Comparison of ENCODE assay signal across 22 cellular contexts in the genomic region with DNA sequence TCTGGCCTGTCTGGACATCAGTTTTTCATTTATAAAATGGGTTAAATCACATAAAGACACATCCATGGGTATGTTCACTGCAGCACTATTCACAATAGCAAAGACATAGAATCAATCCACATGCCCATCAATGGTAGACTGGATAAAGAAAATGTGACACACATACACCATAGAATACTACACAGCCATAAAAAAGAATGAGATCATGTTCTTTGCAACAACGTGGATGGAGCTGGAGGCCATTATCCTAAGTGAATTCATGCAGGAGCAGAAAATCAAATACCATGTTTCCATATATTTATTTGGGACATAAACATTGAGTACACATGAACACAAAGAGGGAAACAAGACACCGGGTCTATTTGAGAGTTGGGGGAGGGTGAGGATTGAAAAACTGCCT. TPM values are rescaled to one million over a fixed set of nuclear protein-coding genes. Genes with fewer than 3 reads are reported as not detected.
A peak's percentile ranks its signal among the peaks of the same experiment; 100 is the strongest.
DNase-seq lines count a peak whose midpoint lies in the region; ATAC-seq, FAIRE-seq and TF ChIP-seq lines count a peak whose summit lies in the region.
"Had no signal": no experiment of that assay in that cellular context is flagged by ENCODE, and none has a peak within 500 bp of the region (broad histone marks: within the 10 kb centered on the region; RNA-seq: fewer than 3 reads in every experiment).

No MANE protein-coding gene starts in this region.

- no peak overlapping the region for H2AFZ ChIP-seq in KMS-11 (ENCODE audit: low read depth)
- no peak overlapping the region for H2AFZ ChIP-seq in MM.1S (ENCODE audit: low read length)
- no peak overlapping the region for H2AFZ ChIP-seq in K562 (ENCODE audit: low read depth, low read length)

- H3K27ac Mint-ChIP-seq in natural killer cell, result peak overlapping the region; percentile 54 to 76
- no peak overlapping the region for H3K27ac Mint-ChIP-seq in natural killer cell treated with Interleukin-12 subunit alpha and Interleukin-12 subunit beta and Interleukin-15 and Interleukin-18, amount 100 ng/mL, for 72 hours
- H3K27ac Mint-ChIP-seq in activated T-helper 2 cell treated with anti-CD3 and anti-CD28 coated beads, Interferon-gamma antibody, Interleukin-2, Interleukin-4, amounts not matched to agents 10 μg/mL and 5 μg/mL and 100 μg/mL, durations not matched to agents 14 hours and 24 hours and 36 hours, result no peak overlapping the region

- no peak for FAIRE-seq in K562 (lab: Jason Lieb, UNC)
- FAIRE-seq: A549, G401.6, GM12892, H54 had no signal

- H3K27ac ChIP-seq in KMS-11, result peak overlapping the region; percentile 98
- H3K27ac ChIP-seq in MM.1S (ENCODE audit: low read length), result peak overlapping the region; percentile 68; the same call in 1 of the 2 replicates
- no peak overlapping the region for H3K27ac ChIP-seq in K562 (ENCODE audit: extremely low read depth, low read depth, low read length)
- H3K27ac ChIP-seq: A549 had no signal

- no peak overlapping the region for H3K4me3 Mint-ChIP-seq in natural killer cell
- no peak overlapping the region for H3K4me3 Mint-ChIP-seq in natural killer cell treated with Interleukin-12 subunit alpha and Interleukin-12 subunit beta and Interleukin-15 and Interleukin-18, amount 100 ng/mL, for 72 hours
- H3K4me3 Mint-ChIP-seq in activated T-helper 2 cell treated with anti-CD3 and anti-CD28 coated beads, Interferon-gamma antibody, Interleukin-2, Interleukin-4, amounts not matched to agents 10 μg/mL and 5 μg/mL and 100 μg/mL, durations not matched to agents 14 hours and 24 hours and 36 hours (ENCODE audit: low read depth), result no peak overlapping the region
- H3K4me3 Mint-ChIP-seq: CD4-positive, alpha-beta memory T cell had no signal

- 72% methylated on average over 2 of the region's 2 CpGs for WGBS in K562 (ENCODE audit: insufficient coverage, low coverage, missing lambda C conversion rate)

- TF ChIP-seq POLR2A in K562 (conservative IDR thresholded peaks at IDR 0.05), result no peak

- peaks cover 31 to 33% of the 10 kb centered on the region in 2 donors for H3K4me1 Mint-ChIP-seq in natural killer cell
- H3K4me1 Mint-ChIP-seq in natural killer cell treated with Interleukin-12 subunit alpha and Interleukin-12 subunit beta and Interleukin-15 and Interleukin-18, amount 100 ng/mL, for 72 hours (ENCODE audit: low read depth in 2 of 2), result peaks cover 24% of the 10 kb centered on the region in 2 donors
- peaks cover 33% of the 10 kb centered on the region for H3K4me1 Mint-ChIP-seq in activated T-helper 2 cell treated with anti-CD3 and anti-CD28 coated beads, Interferon-gamma antibody, Interleukin-2, Interleukin-4, amounts not matched to agents 10 μg/mL and 5 μg/mL and 100 μg/mL, durations not matched to agents 14 hours and 24 hours and 36 hours (ENCODE audit: low read depth)

- in situ Hi-C loops in K562 (cut with MboI), result no loop called here

- H3K9ac ChIP-seq in KMS-11, result no peak overlapping the region
- H3K9ac ChIP-seq in MM.1S (ENCODE audit: low read length), result no peak overlapping the region
- no peak overlapping the region for H3K9ac ChIP-seq in K562 (ENCODE audit: insufficient read depth in 1 of 2, low read depth in 2 of 2, low read length in 2 of 2)

- no peaks in the 10 kb centered on the region for H3K9me2 ChIP-seq in MM.1S (replicated peaks; ENCODE audit: insufficient read depth, low read length)

- no peaks in the 10 kb centered on the region for H3K9me3 Mint-ChIP-seq in natural killer cell
- no peaks in the 10 kb centered on the region for H3K9me3 Mint-ChIP-seq in natural killer cell treated with Interleukin-12 subunit alpha and Interleukin-12 subunit beta and Interleukin-15 and Interleukin-18, amount 100 ng/mL, for 72 hours
- H3K9me3 Mint-ChIP-seq in activated T-helper 2 cell treated with anti-CD3 and anti-CD28 coated beads, Interferon-gamma antibody, Interleukin-2, Interleukin-4, amounts not matched to agents 10 μg/mL and 5 μg/mL and 100 μg/mL, durations not matched to agents 14 hours and 24 hours and 36 hours, result peaks cover 3% of the 10 kb centered on the region
- H3K9me3 Mint-ChIP-seq: CD4-positive, alpha-beta memory T cell had no signal

- H3K79me2 ChIP-seq in KMS-11 (ENCODE audit: insufficient read depth, low read depth) (peaks cover 29% of the 10 kb centered on the region; the same call in 1 of the 2 replicates), MM.1S (ENCODE audit: low read length) (peaks cover 35% of the 10 kb centered on the region), K562 (ENCODE audit: control insufficient read depth, insufficient read depth, low read length) (no peaks in the 10 kb centered on the region)

- H3K9me3 ChIP-seq in MM.1S (replicated peaks; ENCODE audit: insufficient read depth, low read length) (no peaks in the 10 kb centered on the region), K562 (replicated peaks; ENCODE audit: control insufficient read depth, insufficient read depth, low read depth, low read length) (no peaks in the 10 kb centered on the region), mucosa of descending colon (no peaks in the 10 kb centered on the region)
- H3K9me3 ChIP-seq: A549, HAP-1 had no signal

- no peaks in the 10 kb centered on the region for H3K9me1 ChIP-seq in K562 (ENCODE audit: control insufficient read depth, insufficient read depth, low read length)

- DNase-seq in natural killer cell, result no peak
- DNase-seq in natural killer cell treated with Interleukin-12 subunit alpha and Interleukin-12 subunit beta and Interleukin-15 and Interleukin-18, amount 100 ng/mL, for 72 hours (ENCODE audit: low spot score), result no peak
- DNase-seq in MM.1S, result no peak
- DNase-seq in K562 (ENCODE audit: extremely low read depth in 1 of 4, low spot score in 3 of 4), result no peak
- no peak for DNase-seq in mucosa of descending colon
- DNase-seq in activated T-helper 2 cell treated with anti-CD3 and anti-CD28 coated beads, Interferon-gamma antibody, Interleukin-2, Interleukin-4, amounts not matched to agents 10 μg/mL and 5 μg/mL and 100 μg/mL, durations not matched to agents 14 hours and 24 hours and 36 hours (ENCODE audit: low spot score), result no peak
- DNase-seq in DMS53 treated with DMSO at 0.1 percent for 48 hours (lab: John Stamatoyannopoulos, UW; ENCODE audit: unreplicated experiment), result no peak
- DNase-seq: 8988T; ACHN; C1 segment of cervical spinal cord; Calu3; CD4-positive, alpha-beta memory T cell; COR-L47; DMS53; DND-41; GOT3 had no signal

- H3K4me3 ChIP-seq in KMS-11 (IDR thresholded peaks at IDR 0.05; ENCODE audit: insufficient read depth, low read depth, low read length), result no peak overlapping the region
- H3K4me3 ChIP-seq in MM.1S (ENCODE audit: low read length), result no peak overlapping the region
- H3K4me3 ChIP-seq in K562, result no peak overlapping the region
- H3K4me3 ChIP-seq in mucosa of descending colon, result no peak overlapping the region
- H3K4me3 ChIP-seq: A549, HAP-1 had no signal

- TF ChIP-seq CTCF in natural killer cell (IDR thresholded peaks at IDR 0.05) (no peak), KMS-11 (conservative IDR thresholded peaks at IDR 0.05; ENCODE audit: low read depth, low read length) (no peak), MM.1S (IDR thresholded peaks at IDR 0.05; ENCODE audit: low read length) (no peak), K562 (IDR thresholded peaks at IDR 0.05 in 2 of 3, conservative IDR thresholded peaks at IDR 0.05 in 1 of 3; ENCODE audit: insufficient read depth in 2 of 3, low read depth in 1 of 3, low read length in 3 of 3) (no peak), mucosa of descending colon (IDR thresholded peaks at IDR 0.05) (no peak)

- peak overlapping the region; percentile 76 for H3K4me2 ChIP-seq in KMS-11
- H3K4me2 ChIP-seq in MM.1S (ENCODE audit: low read depth, low read length), result peak overlapping the region; percentile 46; the same call in 1 of the 2 replicates
- H3K4me2 ChIP-seq in K562 (ENCODE audit: insufficient read depth, low read length), result no peak overlapping the region
- H3K4me2 ChIP-seq: A549 had no signal

- no peak for TF ChIP-seq EP300 in K562 (IDR thresholded peaks at IDR 0.05; ENCODE audit: low read length)

- intact Hi-C loops in natural killer cell (cut with micrococcal nuclease) (loop anchor here (10.0 kb wide), 1 partner anchor 173 kb away; no protein-coding TSS in a partner anchor), K562 (cut with micrococcal nuclease) (loop anchor here (2.0 to 5.0 kb wide), 2 partner anchors 100 to 173 kb away; no protein-coding TSS in a partner anchor), mucosa of descending colon (cut with DNase I, micrococcal nuclease) (no loop called here)
- intact Hi-C loops in activated T-helper 2 cell treated with anti-CD3 and anti-CD28 coated beads, Interferon-gamma antibody, Interleukin-2, Interleukin-4, amounts not matched to agents 10 μg/mL and 5 μg/mL and 100 μg/mL, durations not matched to agents 14 hours and 24 hours and 36 hours (cut with micrococcal nuclease), result loop anchor here (2.0 kb wide), 1 partner anchor 29 kb away; a partner anchor contains a TSS

- no peaks in the 10 kb centered on the region for H3K36me3 Mint-ChIP-seq in natural killer cell
- H3K36me3 Mint-ChIP-seq in natural killer cell treated with Interleukin-12 subunit alpha and Interleukin-12 subunit beta and Interleukin-15 and Interleukin-18, amount 100 ng/mL, for 72 hours, result peaks cover 9% of the 10 kb centered on the region
- peaks cover 54% of the 10 kb centered on the region for H3K36me3 Mint-ChIP-seq in activated T-helper 2 cell treated with anti-CD3 and anti-CD28 coated beads, Interferon-gamma antibody, Interleukin-2, Interleukin-4, amounts not matched to agents 10 μg/mL and 5 μg/mL and 100 μg/mL, durations not matched to agents 14 hours and 24 hours and 36 hours (ENCODE audit: low read depth)

- H3F3A ChIP-seq in MM.1S (ENCODE audit: insufficient read depth, low read length), result peaks cover 29% of the 10 kb centered on the region

- H3K27me3 ChIP-seq in KMS-11 (ENCODE audit: insufficient read depth, low read depth) (no peaks in the 10 kb centered on the region), MM.1S (replicated peaks; ENCODE audit: insufficient read depth, low read length) (no peaks in the 10 kb centered on the region), K562 (ENCODE audit: control insufficient read depth in 2 of 2, insufficient read depth in 2 of 2, low read length in 2 of 2) (no peaks in the 10 kb centered on the region)

- CTCF ChIA-PET in K562 (lab: Yijun Ruan, JAX; ENCODE audit: low intra/inter-chr PET ratio), result no interaction called here

- H3K4me1 ChIP-seq in KMS-11 (ENCODE audit: low read depth, poor library complexity, severe bottlenecking) (peaks cover 92% of the 10 kb centered on the region), MM.1S (ENCODE audit: low read length) (peaks cover 43% of the 10 kb centered on the region), K562 (replicated peaks in 1 of 2; ENCODE audit: control insufficient read depth in 2 of 2, insufficient read depth in 2 of 2, low read length in 2 of 2) (no peaks in the 10 kb centered on the region; a peak in 1 of 5 replicates), mucosa of descending colon (ENCODE audit: low read depth) (no peaks in the 10 kb centered on the region)
- H3K4me1 ChIP-seq: HAP-1 had no signal

- ATAC-seq in natural killer cell (no peak), K562 (no peak), mucosa of descending colon (no peak)
- ATAC-seq in natural killer cell treated with Interleukin-12 subunit alpha and Interleukin-12 subunit beta and Interleukin-15 and Interleukin-18, amount 100 ng/mL, for 72 hours, result no peak
- ATAC-seq: A549 had no signal

- no peaks in the 10 kb centered on the region for H4K20me1 ChIP-seq in KMS-11 (ENCODE audit: insufficient read depth)
- H4K20me1 ChIP-seq in MM.1S (ENCODE audit: insufficient read depth, low read length), result no peaks in the 10 kb centered on the region
- no peaks in the 10 kb centered on the region; the same call in 1 of the 2 replicates for H4K20me1 ChIP-seq in K562 (replicated peaks; ENCODE audit: control insufficient read depth, insufficient read depth, low read length)

- BruUV-seq in K562 (replicated peaks; lab: Mats Ljungman, UMichigan), result no TSS peak

- POLR2A ChIA-PET in K562 (lab: Yijun Ruan, JAX), result no interaction called here

- H3K36me3 ChIP-seq in KMS-11 (ENCODE audit: insufficient read depth) (no peaks in the 10 kb centered on the region), MM.1S (replicated peaks; ENCODE audit: insufficient read depth, low read length) (no peaks in the 10 kb centered on the region), K562 (ENCODE audit: control insufficient read depth, insufficient read depth, low read length) (peaks cover 33% of the 10 kb centered on the region; the same call in 1 of the 3 replicates), mucosa of descending colon (ENCODE audit: low read depth) (no peaks in the 10 kb centered on the region)

- TF ChIP-seq RAD21 in K562 (CRISPR knock-in tag; conservative IDR thresholded peaks at IDR 0.05 in 1 of 2, IDR thresholded peaks at IDR 0.05 in 1 of 2), result no peak

- H3K27me3 Mint-ChIP-seq in natural killer cell (ENCODE audit: low read depth in 2 of 2), result no peaks in the 10 kb centered on the region
- H3K27me3 Mint-ChIP-seq in natural killer cell treated with Interleukin-12 subunit alpha and Interleukin-12 subunit beta and Interleukin-15 and Interleukin-18, amount 100 ng/mL, for 72 hours, result no peaks in the 10 kb centered on the region
- no peaks in the 10 kb centered on the region for H3K27me3 Mint-ChIP-seq in activated T-helper 2 cell treated with anti-CD3 and anti-CD28 coated beads, Interferon-gamma antibody, Interleukin-2, Interleukin-4, amounts not matched to agents 10 μg/mL and 5 μg/mL and 100 μg/mL, durations not matched to agents 14 hours and 24 hours and 36 hours (ENCODE audit: low read depth)
- H3K27me3 Mint-ChIP-seq: CD4-positive, alpha-beta memory T cell had no signal

RNA-seq across cellular contexts. Expression of a gene that starts 28.1 kb away (rescaled TPM):
- 10 to 100 TPM; 46.1 to 62.2 (median 55.6) TPM for total RNA-seq in natural killer cell
- total RNA-seq in natural killer cell treated with Interleukin-12 subunit alpha and Interleukin-12 subunit beta and Interleukin-15 and Interleukin-18, amount 100 ng/mL, for 72 hours, result 10 to 100 TPM; 51.6 to 58.3 TPM
- 58.9 and 105 TPM in 2 replicates for total RNA-seq in K562 (2011; cell fraction: chromatin; rRNA removed; ENCODE audit: low replicate concordance)
- total RNA-seq in K562 (2011; cell fraction: nucleolus; rRNA removed), result 34.9 and 36.2 TPM in 2 replicates
- 58.9 and 112 TPM in 2 replicates for total RNA-seq in K562 (2011; cell fraction: nucleoplasm; rRNA removed)
- 57.8 and 59.0 TPM in 2 replicates for total RNA-seq in K562 (2014; rRNA removed)
- total RNA-seq in K562 (2014; rRNA removed; fragmentation: Illumina TruSeq; extraction: Trizol), result 110 and 130 TPM in 2 replicates
- 104 and 107 TPM in 2 replicates for total RNA-seq in K562 (2015; rRNA removed; fragmentation: Illumina TruSeq; extraction: Trizol)
- 54.8 and 65.0 TPM in 2 replicates for total RNA-seq in K562 (2021)
- 86.5 and 114 TPM in 2 replicates for polyA plus RNA-seq in K562 (2011; rRNA removed)
- polyA plus RNA-seq in K562 (2011; cell fraction: cytosol; rRNA removed), result 29.5 and 65.1 TPM in 2 replicates
- 23.2 and 42.5 TPM in 2 replicates for polyA plus RNA-seq in K562 (2011; cell fraction: nucleus; rRNA removed)
- polyA plus RNA-seq in K562 (2012), result 63.5 and 115 TPM in 2 replicates
- 104 TPM in 2 replicates for polyA plus RNA-seq in K562 (2014; fragmentation: Illumina TruSeq; extraction: Trizol)
- polyA plus RNA-seq in K562 (2014; fragmentation: Nextera tagmentation; extraction: Ambion mirVana), result 100 to 1,000 TPM; 188 to 230 TPM
- polyA plus RNA-seq in K562 (2014; rRNA removed), result 104 and 133 TPM in 2 replicates
- 77.0 and 79.3 TPM in 2 replicates for polyA minus RNA-seq in K562 (2011; rRNA and poly(A)+ RNA removed)
- 10.2 and 15.9 TPM in 2 replicates for polyA minus RNA-seq in K562 (2011; cell fraction: cytosol; rRNA and poly(A)+ RNA removed)
- polyA minus RNA-seq in K562 (2011; cell fraction: nucleus; rRNA and poly(A)+ RNA removed), result 8.2 and 15.6 TPM in 2 replicates
- total RNA-seq in mucosa of descending colon, result 10 to 100 TPM; 40.4 to 45.4 (median 40.9) TPM
- total RNA-seq in activated T-helper 2 cell treated with anti-CD3 and anti-CD28 coated beads, Interferon-gamma antibody, Interleukin-2, Interleukin-4, amounts not matched to agents 10 μg/mL and 5 μg/mL and 100 μg/mL, durations not matched to agents 14 hours and 24 hours and 36 hours, result 48.0 and 49.8 TPM in 2 replicates

RNA-seq across cellular contexts. Expression of a gene that starts 28.8 kb away (rescaled TPM):
- total RNA-seq in natural killer cell (100 to 1,000 TPM; 199 to 241 (median 224) TPM), K562 (2014; rRNA removed) (185 and 228 TPM in 2 replicates), K562 (2014; rRNA removed; fragmentation: Illumina TruSeq; extraction: Trizol) (321 and 363 TPM in 2 replicates), K562 (2015; rRNA removed; fragmentation: Illumina TruSeq; extraction: Trizol) (245 and 259 TPM in 2 replicates), K562 (2021) (387 and 409 TPM in 2 replicates), mucosa of descending colon (100 to 1,000 TPM; 120 to 156 (median 136) TPM)
- total RNA-seq in natural killer cell treated with Interleukin-12 subunit alpha and Interleukin-12 subunit beta and Interleukin-15 and Interleukin-18, amount 100 ng/mL, for 72 hours, result 100 to 1,000 TPM; 228 to 244 TPM
- total RNA-seq in K562 (2011; cell fraction: chromatin; rRNA removed; ENCODE audit: low replicate concordance), result 328 and 440 TPM in 2 replicates
- total RNA-seq in K562 (2011; cell fraction: nucleolus; rRNA removed), result 128 and 154 TPM in 2 replicates
- total RNA-seq in K562 (2011; cell fraction: nucleoplasm; rRNA removed), result 199 and 220 TPM in 2 replicates
- polyA plus RNA-seq in K562 (2011; rRNA removed) (193 and 262 TPM in 2 replicates), K562 (2014; fragmentation: Illumina TruSeq; extraction: Trizol) (293 and 326 TPM in 2 replicates), K562 (2014; fragmentation: Nextera tagmentation; extraction: Ambion mirVana) (100 to 1,000 TPM; 248 to 285 TPM), K562 (2014; rRNA removed) (247 and 254 TPM in 2 replicates)
- polyA plus RNA-seq in K562 (2011; cell fraction: cytosol; rRNA removed), result 92.5 and 178 TPM in 2 replicates
- 133 and 195 TPM in 2 replicates for polyA plus RNA-seq in K562 (2011; cell fraction: nucleus; rRNA removed)
- 259 and 329 TPM in 2 replicates for polyA plus RNA-seq in K562 (2012)
- 391 and 487 TPM in 2 replicates for polyA minus RNA-seq in K562 (2011; rRNA and poly(A)+ RNA removed)
- 178 and 220 TPM in 2 replicates for polyA minus RNA-seq in K562 (2011; cell fraction: cytosol; rRNA and poly(A)+ RNA removed)
- 63.1 and 166 TPM in 2 replicates for polyA minus RNA-seq in K562 (2011; cell fraction: nucleus; rRNA and poly(A)+ RNA removed)
- 325 TPM in 2 replicates for total RNA-seq in activated T-helper 2 cell treated with anti-CD3 and anti-CD28 coated beads, Interferon-gamma antibody, Interleukin-2, Interleukin-4, amounts not matched to agents 10 μg/mL and 5 μg/mL and 100 μg/mL, durations not matched to agents 14 hours and 24 hours and 36 hours

Comparison
In these comparisons a context has a peak if more than half of its experiments do, and no peak if none do; other contexts are left out.
1. H3K27ac Mint-ChIP-seq: peak in natural killer cell (2 of 2); none in natural killer cell treated with Interleukin-12 subunit alpha and Interleukin-12 subunit beta and Interleukin-15 and Interleukin-18, amount 100 ng/mL, for 72 hours (0 of 2) and activated T-helper 2 cell treated with anti-CD3 and anti-CD28 coated beads, Interferon-gamma antibody, Interleukin-2, Interleukin-4, amounts not matched to agents 10 μg/mL and 5 μg/mL and 100 μg/mL, durations not matched to agents 14 hours and 24 hours and 36 hours (single experiment).
2. intact Hi-C loops: an anchor here in natural killer cell (10.0 kb wide), K562 (2.0 to 5.0 kb wide) and activated T-helper 2 cell treated with anti-CD3 and anti-CD28 coated beads, Interferon-gamma antibody, Interleukin-2, Interleukin-4, amounts not matched to agents 10 μg/mL and 5 μg/mL and 100 μg/mL, durations not matched to agents 14 hours and 24 hours and 36 hours (2.0 kb wide); none called in mucosa of descending colon.